11 cellular contexts compared by ENCODE assay signal in genomic region chr3:49928511-49929017, GRCh38. TPM values are rescaled to one million over a fixed set of nuclear protein-coding genes. Genes with fewer than 3 reads are reported as not detected.
DNase-seq lines count a peak whose midpoint lies in the region; ATAC-seq and TF ChIP-seq lines count a peak whose summit lies in the region.
"Had no signal": no experiment of that assay in that cellular context is flagged by ENCODE, and none has a peak within 500 bp of the region (broad histone marks: within the 10 kb centered on the region; RNA-seq: fewer than 3 reads in every experiment).

No MANE protein-coding gene starts in this region.

- peaks cover 45% of the 10 kb centered on the region for H3K79me2 ChIP-seq in DOHH2 (ENCODE audit: control insufficient read depth, low read length)

- TF ChIP-seq CTCF in DOHH2 (IDR thresholded peaks at IDR 0.05; ENCODE audit: low read depth, low read length, poor library complexity, severe bottlenecking) (no peak), Panc1 (IDR thresholded peaks at IDR 0.05) (no peak), esophagus squamous epithelium (IDR thresholded peaks at IDR 0.05) (no peak), progenitor cell of endocrine pancreas (IDR thresholded peaks at IDR 0.05; ENCODE audit: unreplicated experiment) (no peak), omental fat pad (IDR thresholded peaks at IDR 0.05) (no peak)

- H3K9me3 Mint-ChIP-seq in progenitor cell of endocrine pancreas (ENCODE audit: low read depth) = no peaks in the 10 kb centered on the region

- DNase-seq in Panc1 (ENCODE audit: low read depth, low spot score) (no peak), esophagus squamous epithelium (lab: John Stamatoyannopoulos, UW) (no peak), progenitor cell of endocrine pancreas (ENCODE audit: low spot score, unreplicated experiment) (no peak), DMS53 treated with DMSO at 0.1 percent for 48 hours (lab: John Stamatoyannopoulos, UW; ENCODE audit: unreplicated experiment) (no peak), omental fat pad (ENCODE audit: low spot score) (no peak), NCI-H2029 (lab: John Stamatoyannopoulos, UW) (no peak), NCI-H128 (lab: John Stamatoyannopoulos, UW; ENCODE audit: unreplicated experiment) (no peak)

- H3K27me3 Mint-ChIP-seq in progenitor cell of endocrine pancreas = no peaks in the 10 kb centered on the region

- TF ChIP-seq POLR2A in esophagus squamous epithelium (IDR thresholded peaks at IDR 0.05) = no peak

- H3K27me3 ChIP-seq in DOHH2 (ENCODE audit: control insufficient read depth, low read length) (no peaks in the 10 kb centered on the region), Panc1 (ENCODE audit: control insufficient read depth, insufficient read depth, low read length) (no peaks in the 10 kb centered on the region), esophagus squamous epithelium (no peaks in the 10 kb centered on the region)

- H3K4me3 ChIP-seq in DOHH2 (ENCODE audit: low read length) = peak overlapping the region; percentile 85
- peak overlapping the region; percentile 66 to 75 for H3K4me3 ChIP-seq in Panc1 (ENCODE audit: low read depth in 2 of 2, low read length in 2 of 2)
- H3K4me3 ChIP-seq in esophagus squamous epithelium = peak overlapping the region in 3 of 4 donors; percentile 77 to 89 (median 87)

- intact Hi-C loops in Panc1 (cut with micrococcal nuclease; ENCODE audit: unreplicated experiment) = no loop called here
- intact Hi-C loops in esophagus squamous epithelium (cut with DNase I) = no loop called here

- H3K9me3 ChIP-seq in DOHH2 (ENCODE audit: control insufficient read depth, insufficient read depth, low read length) (no peaks in the 10 kb centered on the region), Panc1 (ENCODE audit: control insufficient read depth, insufficient read depth, low read depth, low read length) (no peaks in the 10 kb centered on the region), esophagus squamous epithelium (no peaks in the 10 kb centered on the region)

- H3K4me1 ChIP-seq in DOHH2 (ENCODE audit: control insufficient read depth, low read length) = peaks cover 39% of the 10 kb centered on the region
- 0 out of 2 replicates have a peak, but pooled peaks cover 11% of the 10 kb centered on the region for H3K4me1 ChIP-seq in Panc1 (ENCODE audit: control insufficient read depth, insufficient read depth, low read length)
- H3K4me1 ChIP-seq in esophagus squamous epithelium = peaks cover 21 to 37% (median 22%) of the 10 kb centered on the region in 3 donors

- H3K9me2 ChIP-seq in DOHH2 (replicated peaks; ENCODE audit: control insufficient read depth, low read length) = no peaks in the 10 kb centered on the region

- peaks cover 1% of the 10 kb centered on the region for H3K36me3 Mint-ChIP-seq in progenitor cell of endocrine pancreas (ENCODE audit: insufficient read depth)

- H3K27ac ChIP-seq in DOHH2 (ENCODE audit: low read depth, low read length) (no peak overlapping the region), Panc1 (ENCODE audit: low read length) (no peak overlapping the region), esophagus squamous epithelium (no peak overlapping the region)

- 46 to 69% methylated on average over 3 of the region's 5 CpGs for WGBS in esophagus squamous epithelium, 2 donors

- H4K20me1 ChIP-seq in DOHH2 (ENCODE audit: control insufficient read depth, insufficient read depth, low read depth, low read length) = no peaks in the 10 kb centered on the region

- no peaks in the 10 kb centered on the region; the same call in 1 of the 2 replicates for H3F3A ChIP-seq in DOHH2 (ENCODE audit: control insufficient read depth, insufficient read depth)

- H3K4me2 ChIP-seq in DOHH2 (ENCODE audit: low read length) = peak overlapping the region; percentile 99

- in situ Hi-C loops in Panc1 (cut with HindIII; ENCODE audit: low pct_unique_long_range_greater_than_20kb, low sequenced_read_pairs) = no loop called here

- ATAC-seq in Panc1 (no peak), omental fat pad (ENCODE audit: low FRiP score) (no peak)

- H3K27ac Mint-ChIP-seq in progenitor cell of endocrine pancreas = peak overlapping the region; percentile 95

- CTCF ChIA-PET in Panc1 (lab: Charles Lee) = interaction anchor here (0.8 kb wide), 1 partner anchor 40 kb away, joined by 9 read pairs; no protein-coding TSS in a partner anchor

- no TSS peak for BruUV-seq in Panc1 (replicated peaks; lab: Mats Ljungman, UMichigan)

- POLR2A ChIA-PET in Panc1 (lab: Charles Lee) = no interaction called here

- H3K4me1 Mint-ChIP-seq in progenitor cell of endocrine pancreas (ENCODE audit: low read depth) = peaks cover 15% of the 10 kb centered on the region

- H3K36me3 ChIP-seq in DOHH2 (ENCODE audit: control insufficient read depth, low read length) (peaks cover 19% of the 10 kb centered on the region), Panc1 (ENCODE audit: control insufficient read depth, insufficient read depth, low read length) (no peaks in the 10 kb centered on the region), esophagus squamous epithelium (no peaks in the 10 kb centered on the region)

- H3K4me3 Mint-ChIP-seq in progenitor cell of endocrine pancreas (ENCODE audit: low read depth) = peak overlapping the region; percentile 86

RNA-seq across cellular contexts. Expression of gene MON1A, which starts 1.0 kb away (rescaled TPM):
- total RNA-seq in Panc1 (2021; ENCODE audit: unreplicated experiment) (12.9 TPM), esophagus squamous epithelium (10 to 100 TPM; 12.9 to 17.2 (median 14.1) TPM), progenitor cell of endocrine pancreas (6.4 and 8.8 TPM in 2 replicates), omental fat pad (10 to 100 TPM in 2 of 4 donors, 1 to 10 TPM in 2; 7.1 to 16.6 (median 10.5) TPM)
- 12.0 TPM for polyA plus RNA-seq in Panc1 (2012; ENCODE audit: insufficient read length)

RNA-seq across cellular contexts. Expression of gene RBM6, which starts 11.4 kb away (rescaled TPM):
- total RNA-seq in Panc1 (2021; ENCODE audit: unreplicated experiment) (43.6 TPM), esophagus squamous epithelium (10 to 100 TPM; 32.2 to 85.1 (median 42.7) TPM), progenitor cell of endocrine pancreas (144 and 151 TPM in 2 replicates), omental fat pad (100 to 1,000 TPM in 1 of 4 donors, 10 to 100 TPM in 3; 62.3 to 137 (median 88.4) TPM)
- 22.6 TPM for polyA plus RNA-seq in Panc1 (2012; ENCODE audit: insufficient read length)

RNA-seq across cellular contexts. Expression of gene MST1R, which starts 24.9 kb away (rescaled TPM):
- 27.5 TPM for total RNA-seq in Panc1 (2021; ENCODE audit: unreplicated experiment)
- 18.7 TPM for polyA plus RNA-seq in Panc1 (2012; ENCODE audit: insufficient read length)
- total RNA-seq in esophagus squamous epithelium = 10 to 100 TPM in 3 of 4 donors, 1 to 10 TPM in 1; 5.4 to 26.5 (median 14.5) TPM
- total RNA-seq in progenitor cell of endocrine pancreas = 4.4 and 6.5 TPM in 2 replicates
- total RNA-seq in omental fat pad = 10 to 100 TPM in 1 of 4 donors, 1 to 10 TPM in 2, under 1 TPM in 1; 0.95 to 12.6 (median 5.6) TPM

RNA-seq across cellular contexts. Expression of gene CAMKV, which starts 58.9 kb away (rescaled TPM):
- total RNA-seq in Panc1 (2021; ENCODE audit: unreplicated experiment) (0.85 TPM), esophagus squamous epithelium (under 1 TPM in 1 of 4 donors, not detected in 3; 0.19 TPM), progenitor cell of endocrine pancreas (1.6 and 2.1 TPM in 2 replicates), omental fat pad (not detected)
- not detected for polyA plus RNA-seq in Panc1 (2012; ENCODE audit: insufficient read length)
- total RNA-seq: mononuclear cell, RPMI7951 had no signal
- polyA plus RNA-seq: urinary bladder had no signal
